ENCODE assay signal across 1 cellular context in the genomic region with DNA sequence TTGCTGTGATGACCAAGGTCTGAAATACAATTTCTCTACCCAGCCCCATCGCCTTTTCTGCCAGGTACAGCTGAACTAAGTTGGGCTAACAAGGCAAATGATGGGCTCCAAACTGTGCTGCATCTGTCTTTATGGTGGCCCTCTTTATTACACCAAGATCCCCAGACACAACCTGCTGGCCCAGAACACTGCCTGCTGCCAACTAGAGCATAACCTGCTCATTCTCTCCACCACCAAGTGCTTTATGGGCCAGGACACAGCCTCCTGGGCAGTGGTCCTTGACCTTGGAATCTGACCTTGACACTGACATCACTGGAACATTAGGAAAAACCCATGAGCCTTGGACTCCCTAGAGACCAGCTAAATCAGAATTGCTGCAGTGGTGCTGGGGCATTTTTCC.
TF ChIP-seq lines count a peak whose summit lies in the region.

No MANE protein-coding gene starts in this region.

TF ChIP-seq in GM12878, 131 proteins besides CTCF, POLR2A, EP300 and RAD21:
- no peak for TF ChIP-seq WRNIP1 (IDR thresholded peaks at IDR 0.05; ENCODE audit: borderline replicate concordance, low read depth, low read length)
- TF ChIP-seq, protein P1, sequence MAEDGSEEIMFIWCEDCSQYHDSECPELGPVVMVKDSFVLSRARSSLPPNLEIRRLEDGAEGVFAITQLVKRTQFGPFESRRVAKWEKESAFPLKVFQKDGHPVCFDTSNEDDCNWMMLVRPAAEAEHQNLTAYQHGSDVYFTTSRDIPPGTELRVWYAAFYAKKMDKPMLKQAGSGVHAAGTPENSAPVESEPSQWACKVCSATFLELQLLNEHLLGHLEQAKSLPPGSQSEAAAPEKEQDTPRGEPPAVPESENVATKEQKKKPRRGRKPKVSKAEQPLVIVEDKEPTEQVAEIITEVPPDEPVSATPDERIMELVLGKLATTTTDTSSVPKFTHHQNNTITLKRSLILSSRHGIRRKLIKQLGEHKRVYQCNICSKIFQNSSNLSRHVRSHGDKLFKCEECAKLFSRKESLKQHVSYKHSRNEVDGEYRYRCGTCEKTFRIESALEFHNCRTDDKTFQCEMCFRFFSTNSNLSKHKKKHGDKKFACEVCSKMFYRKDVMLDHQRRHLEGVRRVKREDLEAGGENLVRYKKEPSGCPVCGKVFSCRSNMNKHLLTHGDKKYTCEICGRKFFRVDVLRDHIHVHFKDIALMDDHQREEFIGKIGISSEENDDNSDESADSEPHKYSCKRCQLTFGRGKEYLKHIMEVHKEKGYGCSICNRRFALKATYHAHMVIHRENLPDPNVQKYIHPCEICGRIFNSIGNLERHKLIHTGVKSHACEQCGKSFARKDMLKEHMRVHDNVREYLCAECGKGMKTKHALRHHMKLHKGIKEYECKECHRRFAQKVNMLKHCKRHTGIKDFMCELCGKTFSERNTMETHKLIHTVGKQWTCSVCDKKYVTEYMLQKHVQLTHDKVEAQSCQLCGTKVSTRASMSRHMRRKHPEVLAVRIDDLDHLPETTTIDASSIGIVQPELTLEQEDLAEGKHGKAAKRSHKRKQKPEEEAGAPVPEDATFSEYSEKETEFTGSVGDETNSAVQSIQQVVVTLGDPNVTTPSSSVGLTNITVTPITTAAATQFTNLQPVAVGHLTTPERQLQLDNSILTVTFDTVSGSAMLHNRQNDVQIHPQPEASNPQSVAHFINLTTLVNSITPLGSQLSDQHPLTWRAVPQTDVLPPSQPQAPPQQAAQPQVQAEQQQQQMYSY (CRISPR knock-in tag; IDR thresholded peaks at IDR 0.05) = no peak
- TF ChIP-seq CREM (IDR thresholded peaks at IDR 0.05; ENCODE audit: low read depth) = no peak
- TF ChIP-seq SP1 (IDR thresholded peaks at IDR 0.05; ENCODE audit: low read depth, low read length) = no peak
- TF ChIP-seq, protein P2, sequence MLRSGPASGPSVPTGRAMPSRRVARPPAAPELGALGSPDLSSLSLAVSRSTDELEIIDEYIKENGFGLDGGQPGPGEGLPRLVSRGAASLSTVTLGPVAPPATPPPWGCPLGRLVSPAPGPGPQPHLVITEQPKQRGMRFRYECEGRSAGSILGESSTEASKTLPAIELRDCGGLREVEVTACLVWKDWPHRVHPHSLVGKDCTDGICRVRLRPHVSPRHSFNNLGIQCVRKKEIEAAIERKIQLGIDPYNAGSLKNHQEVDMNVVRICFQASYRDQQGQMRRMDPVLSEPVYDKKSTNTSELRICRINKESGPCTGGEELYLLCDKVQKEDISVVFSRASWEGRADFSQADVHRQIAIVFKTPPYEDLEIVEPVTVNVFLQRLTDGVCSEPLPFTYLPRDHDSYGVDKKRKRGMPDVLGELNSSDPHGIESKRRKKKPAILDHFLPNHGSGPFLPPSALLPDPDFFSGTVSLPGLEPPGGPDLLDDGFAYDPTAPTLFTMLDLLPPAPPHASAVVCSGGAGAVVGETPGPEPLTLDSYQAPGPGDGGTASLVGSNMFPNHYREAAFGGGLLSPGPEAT (IDR thresholded peaks at IDR 0.05; ENCODE audit: low read depth) = no peak
- TF ChIP-seq, protein P3, sequence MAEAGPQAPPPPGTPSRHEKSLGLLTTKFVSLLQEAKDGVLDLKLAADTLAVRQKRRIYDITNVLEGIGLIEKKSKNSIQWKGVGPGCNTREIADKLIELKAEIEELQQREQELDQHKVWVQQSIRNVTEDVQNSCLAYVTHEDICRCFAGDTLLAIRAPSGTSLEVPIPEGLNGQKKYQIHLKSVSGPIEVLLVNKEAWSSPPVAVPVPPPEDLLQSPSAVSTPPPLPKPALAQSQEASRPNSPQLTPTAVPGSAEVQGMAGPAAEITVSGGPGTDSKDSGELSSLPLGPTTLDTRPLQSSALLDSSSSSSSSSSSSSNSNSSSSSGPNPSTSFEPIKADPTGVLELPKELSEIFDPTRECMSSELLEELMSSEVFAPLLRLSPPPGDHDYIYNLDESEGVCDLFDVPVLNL (IDR thresholded peaks at IDR 0.05; ENCODE audit: low read depth, low read length) = no peak
- TF ChIP-seq GABPA (IDR thresholded peaks at IDR 0.05; ENCODE audit: low read depth) = no peak
- TF ChIP-seq, protein P4, sequence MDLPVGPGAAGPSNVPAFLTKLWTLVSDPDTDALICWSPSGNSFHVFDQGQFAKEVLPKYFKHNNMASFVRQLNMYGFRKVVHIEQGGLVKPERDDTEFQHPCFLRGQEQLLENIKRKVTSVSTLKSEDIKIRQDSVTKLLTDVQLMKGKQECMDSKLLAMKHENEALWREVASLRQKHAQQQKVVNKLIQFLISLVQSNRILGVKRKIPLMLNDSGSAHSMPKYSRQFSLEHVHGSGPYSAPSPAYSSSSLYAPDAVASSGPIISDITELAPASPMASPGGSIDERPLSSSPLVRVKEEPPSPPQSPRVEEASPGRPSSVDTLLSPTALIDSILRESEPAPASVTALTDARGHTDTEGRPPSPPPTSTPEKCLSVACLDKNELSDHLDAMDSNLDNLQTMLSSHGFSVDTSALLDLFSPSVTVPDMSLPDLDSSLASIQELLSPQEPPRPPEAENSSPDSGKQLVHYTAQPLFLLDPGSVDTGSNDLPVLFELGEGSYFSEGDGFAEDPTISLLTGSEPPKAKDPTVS (IDR thresholded peaks at IDR 0.05; ENCODE audit: low read depth, low read length) = no peak
- TF ChIP-seq NFIC (IDR thresholded peaks at IDR 0.05; ENCODE audit: low read depth, low read length) = no peak
- TF ChIP-seq YBX1 (IDR thresholded peaks at IDR 0.05) = no peak
- TF ChIP-seq ZNF217 (IDR thresholded peaks at IDR 0.05) = no peak
- no peak for TF ChIP-seq PAX8 (IDR thresholded peaks at IDR 0.05)
- TF ChIP-seq ASH2L (IDR thresholded peaks at IDR 0.05; ENCODE audit: borderline replicate concordance, low read depth) = no peak
- no peak for TF ChIP-seq MYC (IDR thresholded peaks at IDR 0.05; ENCODE audit: insufficient read depth, insufficient read length, insufficient replicate concordance, low read length, severe bottlenecking)
- no peak for TF ChIP-seq PAX5 (IDR thresholded peaks at IDR 0.05; ENCODE audit: borderline replicate concordance, low read depth, low read length)
- no peak for TF ChIP-seq SUZ12 (IDR thresholded peaks at IDR 0.05; ENCODE audit: unreplicated experiment)
